9 cellular contexts compared by ENCODE assay signal in genomic region chr16:81469183-81469677, GRCh38. TPM values are rescaled to one million over a fixed set of nuclear protein-coding genes. Genes with fewer than 3 reads are reported as not detected.
DNase-seq lines count a peak whose midpoint lies in the region; ATAC-seq, FAIRE-seq and TF ChIP-seq lines count a peak whose summit lies in the region.
"Had no signal": no experiment of that assay in that cellular context is flagged by ENCODE, and none has a peak within 500 bp of the region (broad histone marks: within the 10 kb centered on the region; RNA-seq: fewer than 3 reads in every experiment).

No MANE protein-coding gene starts in this region.

- H3K4me1 Mint-ChIP-seq in activated B cell treated with CpG ODN at 0.5 μM for 24 hours (peaks cover 84% of the 10 kb centered on the region), HFFc6 (ENCODE audit: low read depth) (peaks cover 53% of the 10 kb centered on the region)

- peak overlapping the region; percentile 66 for H3K4me3 Mint-ChIP-seq in activated B cell treated with CpG ODN at 0.5 μM for 24 hours
- no peak overlapping the region for H3K4me3 Mint-ChIP-seq in HFFc6

- intact Hi-C loops in left ventricle myocardium inferior (cut with micrococcal nuclease) (no loop called here), activated B cell treated with CpG ODN at 0.5 μM for 24 hours (cut with micrococcal nuclease) (no loop called here), HepG2 (cut with micrococcal nuclease; ENCODE audit: unreplicated experiment) (no loop called here), upper lobe of right lung (cut with DNase I) (no loop called here)

- no peak overlapping the region for H2AFZ ChIP-seq in HepG2 (ENCODE audit: low read length)

- CTCF ChIA-PET in activated B cell treated with CpG ODN at 0.5 μM for 24 hours (lab: Charles Lee), result interaction anchor here (0.6 to 1.7 kb wide), 4 partner anchors 9 to 43 kb away, joined by 3 to 6 read pairs (median 4); no protein-coding TSS in a partner anchor
- CTCF ChIA-PET in HepG2 (lab: Yijun Ruan, JAX; ENCODE audit: low intra/inter-chr PET ratio, low total read pairs), result no interaction called here

- no peak overlapping the region for H3K4me3 ChIP-seq in cardiac muscle cell
- H3K4me3 ChIP-seq in left ventricle myocardium inferior, result no peak overlapping the region
- no peak overlapping the region for H3K4me3 ChIP-seq in HepG2 (replicated peaks in 1 of 3; ENCODE audit: insufficient read depth in 1 of 3, low read depth in 2 of 3, low read length in 3 of 3)
- H3K4me3 ChIP-seq in upper lobe of right lung, result no peak overlapping the region
- no peak overlapping the region for H3K4me3 ChIP-seq in HAP-1

- H3K4me1 ChIP-seq in cardiac muscle cell (ENCODE audit: low read depth), result peaks cover 11% of the 10 kb centered on the region
- H3K4me1 ChIP-seq in left ventricle myocardium inferior, result peaks cover 51% of the 10 kb centered on the region
- H3K4me1 ChIP-seq in HepG2 (ENCODE audit: insufficient read depth, low read length), result peaks cover 92% of the 10 kb centered on the region
- peaks cover 71% of the 10 kb centered on the region for H3K4me1 ChIP-seq in upper lobe of right lung
- H3K4me1 ChIP-seq in HAP-1, result peaks cover 3% of the 10 kb centered on the region; the same call in 1 of the 2 replicates

- ATAC-seq in activated B cell treated with CpG ODN at 0.5 μM for 24 hours (ENCODE audit: low read depth), result peak; percentile 11
- no peak for ATAC-seq in HepG2
- ATAC-seq in upper lobe of right lung, result no peak
- no peak for ATAC-seq in HG03280 (IDR thresholded peaks at IDR 0.05; ENCODE audit: unreplicated experiment)

- H3K9me3 Mint-ChIP-seq in activated B cell treated with CpG ODN at 0.5 μM for 24 hours (no peaks in the 10 kb centered on the region), HFFc6 (no peaks in the 10 kb centered on the region)

- no peak for DNase-seq in cardiac muscle cell (ENCODE audit: low read depth in 1 of 2, low spot score in 1 of 2)
- no peak for DNase-seq in left ventricle myocardium inferior
- DNase-seq in activated B cell treated with CpG ODN at 0.5 μM for 24 hours, result no peak
- DNase-seq in HepG2 (ENCODE audit: low spot score), result no peak
- no peak for DNase-seq in upper lobe of right lung
- no peak for DNase-seq in HFFc6
- DNase-seq in HAP-1 (ENCODE audit: low spot score in 2 of 2), result no peak
- DNase-seq: NCI-H510A treated with DMSO at 0.1 percent for 48 hours had no signal

- peaks cover 99% of the 10 kb centered on the region for H3K79me2 ChIP-seq in HepG2 (ENCODE audit: insufficient read depth, low read length)

- BruUV-seq in HepG2 (replicated peaks; lab: Mats Ljungman, UMichigan), result no TSS peak

- no peak overlapping the region for H3K9ac ChIP-seq in HepG2 (ENCODE audit: insufficient read depth, low read depth, low read length)

- H3K36me3 ChIP-seq in cardiac muscle cell (no peaks in the 10 kb centered on the region), left ventricle myocardium inferior (peaks cover 3% of the 10 kb centered on the region), HepG2 (replicated peaks in 1 of 2; ENCODE audit: control insufficient read depth in 1 of 2, insufficient read depth in 2 of 2, low read length in 2 of 2) (peaks cover 16 to 40% of the 10 kb centered on the region in 2 experiments; a peak in 4 of 5 replicates), upper lobe of right lung (no peaks in the 10 kb centered on the region), HAP-1 (replicated peaks) (peaks cover 11% of the 10 kb centered on the region)

- TF ChIP-seq EP300 in HepG2 (IDR thresholded peaks at IDR 0.05; ENCODE audit: low read depth in 2 of 2, low read length in 2 of 2), result no peak
- no peak for TF ChIP-seq EP300 in HepG2 (CRISPR knock-in tag; IDR thresholded peaks at IDR 0.05; ENCODE audit: borderline replicate concordance)

- WGBS in HepG2 (ENCODE audit: low lambda C conversion rate), result 84% methylated on average over 4 of the region's 4 CpGs

- H3K9me3 ChIP-seq in cardiac muscle cell (ENCODE audit: low read depth) (no peaks in the 10 kb centered on the region), left ventricle myocardium inferior (replicated peaks) (no peaks in the 10 kb centered on the region), HepG2 (ENCODE audit: low read length) (no peaks in the 10 kb centered on the region), upper lobe of right lung (no peaks in the 10 kb centered on the region), HAP-1 (no peaks in the 10 kb centered on the region)

- H3K27ac Mint-ChIP-seq in activated B cell treated with CpG ODN at 0.5 μM for 24 hours (peak overlapping the region; percentile 84), HFFc6 (no peak overlapping the region; the same call in 1 of the 2 replicates)

- TF ChIP-seq POLR2A in HepG2 (IDR thresholded peaks at IDR 0.05; ENCODE audit: insufficient read depth in 1 of 2, low read depth in 2 of 2, low read length in 2 of 2), result no peak

- peak overlapping the region; percentile 81 for H3K27ac ChIP-seq in cardiac muscle cell
- H3K27ac ChIP-seq in left ventricle myocardium inferior (replicated peaks), result no peak overlapping the region
- no peak overlapping the region for H3K27ac ChIP-seq in HepG2 (ENCODE audit: extremely low read length, insufficient read depth, low read length)
- peak overlapping the region; percentile 53 for H3K27ac ChIP-seq in upper lobe of right lung

- FAIRE-seq in HepG2 (lab: Jason Lieb, UNC), result no peak

- H3K36me3 Mint-ChIP-seq in activated B cell treated with CpG ODN at 0.5 μM for 24 hours (ENCODE audit: low read depth) (peaks cover 19% of the 10 kb centered on the region), HFFc6 (ENCODE audit: low read depth) (peaks cover 4% of the 10 kb centered on the region; the same call in 1 of the 2 replicates)

- no peak for TF ChIP-seq RAD21 in HepG2 (CRISPR knock-in tag; IDR thresholded peaks at IDR 0.05)

- H3K27me3 Mint-ChIP-seq in activated B cell treated with CpG ODN at 0.5 μM for 24 hours (no peaks in the 10 kb centered on the region), HFFc6 (ENCODE audit: insufficient read depth) (no peaks in the 10 kb centered on the region; the same call in none of the 2 replicates)

- H4K20me1 ChIP-seq in HepG2 (ENCODE audit: insufficient read depth, low read length), result peaks cover 99% of the 10 kb centered on the region

- H3K4me2 ChIP-seq in HepG2 (ENCODE audit: low read depth, low read length), result no peak overlapping the region

- TF ChIP-seq CTCF in cardiac muscle cell (IDR thresholded peaks at IDR 0.05; ENCODE audit: low read depth, low read length) (no peak), left ventricle myocardium inferior (IDR thresholded peaks at IDR 0.05; ENCODE audit: borderline replicate concordance) (no peak), activated B cell treated with CpG ODN at 0.5 μM for 24 hours (IDR thresholded peaks at IDR 0.05) (no peak), HepG2 (CRISPR knock-in tag; IDR thresholded peaks at IDR 0.05) (no peak), upper lobe of right lung (IDR thresholded peaks at IDR 0.05) (no peak), HFFc6 (IDR thresholded peaks at IDR 0.05) (no peak)

- H3K27me3 ChIP-seq in cardiac muscle cell, result no peaks in the 10 kb centered on the region
- no peaks in the 10 kb centered on the region for H3K27me3 ChIP-seq in left ventricle myocardium inferior (ENCODE audit: low read depth)
- H3K27me3 ChIP-seq in HepG2 (ENCODE audit: control insufficient read depth in 1 of 2, insufficient read depth in 2 of 2, low read length in 2 of 2), result no peaks in the 10 kb centered on the region
- H3K27me3 ChIP-seq in upper lobe of right lung, result no peaks in the 10 kb centered on the region
- H3K27me3 ChIP-seq in HAP-1 (ENCODE audit: low read depth), result no peaks in the 10 kb centered on the region

- in situ Hi-C loops in HepG2 (cut with HindIII; ENCODE audit: extremely low pct_ligation_motif_present, low pct_unique_long_range_greater_than_20kb) (no loop called here), HAP-1 (cut with MboI; ENCODE audit: low sequenced_read_pairs) (no loop called here)

- POLR2A ChIA-PET in activated B cell treated with CpG ODN at 0.5 μM for 24 hours (lab: Charles Lee), result interaction anchor here (0.6 to 3.1 kb wide), 8 partner anchors 10 to 702 kb away, joined by 3 to 82 read pairs (median 8); no protein-coding TSS in a partner anchor
- POLR2A ChIA-PET in HepG2 (lab: Yijun Ruan, JAX), result no interaction called here

RNA-seq across cellular contexts. Expression of gene CMIP, which starts 24.6 kb away (rescaled TPM):
- total RNA-seq in cardiac muscle cell (16.6 and 22.2 TPM in 2 replicates), left ventricle myocardium inferior (11.2 TPM), activated B cell treated with CpG ODN at 0.5 μM for 24 hours (62.4 and 76.3 TPM in 2 replicates), HepG2 (2016; rRNA removed; fragmentation: Illumina TruSeq; extraction: Trizol) (10.9 and 21.7 TPM in 2 replicates), upper lobe of right lung (73.8 TPM)
- polyA plus RNA-seq in cardiac muscle cell (1.6 and 1.8 TPM in 2 replicates), HepG2 (2011; rRNA removed) (18.1 and 22.0 TPM in 2 replicates)
- total RNA-seq in HepG2 (2016; cell fraction: cytosol; rRNA removed; fragmentation: Illumina TruSeq; extraction: Trizol; ENCODE audit: low read depth), result 3.5 and 4.6 TPM in 2 replicates
- total RNA-seq in HepG2 (2016; cell fraction: insoluble cytoplasmic fraction; rRNA removed; fragmentation: Illumina TruSeq; extraction: Trizol), result 11.5 and 15.7 TPM in 2 replicates
- total RNA-seq in HepG2 (2016; cell fraction: membrane; rRNA removed; fragmentation: Illumina TruSeq; extraction: Trizol), result 13.0 and 15.9 TPM in 2 replicates
- total RNA-seq in HepG2 (2016; cell fraction: nucleus; rRNA removed; fragmentation: Illumina TruSeq; extraction: Trizol), result 23.3 and 29.3 TPM in 2 replicates
- polyA plus RNA-seq in HepG2 (2011; cell fraction: cytosol; rRNA removed), result 17.3 and 20.7 TPM in 2 replicates
- 77.4 and 83.2 TPM in 2 replicates for polyA plus RNA-seq in HepG2 (2011; cell fraction: nucleus; rRNA removed)
- polyA plus RNA-seq in HepG2 (2012), result 74.4 and 83.5 TPM in 2 replicates
- 3.4 and 3.8 TPM in 2 replicates for polyA plus RNA-seq in HepG2 (2016; cell fraction: cytosol; fragmentation: Illumina TruSeq; extraction: Trizol; ENCODE audit: low read depth)
- 29.7 and 48.6 TPM in 2 replicates for polyA plus RNA-seq in HepG2 (2016; cell fraction: insoluble cytoplasmic fraction; fragmentation: Illumina TruSeq; extraction: Trizol; ENCODE audit: low read depth)
- polyA plus RNA-seq in HepG2 (2016; cell fraction: membrane; fragmentation: Illumina TruSeq; extraction: Trizol; ENCODE audit: low read depth), result 14.8 and 16.9 TPM in 2 replicates
- polyA plus RNA-seq in HepG2 (2016; cell fraction: nucleus; fragmentation: Illumina TruSeq; extraction: Trizol; ENCODE audit: insufficient read depth, low read depth), result 51.1 and 51.2 TPM in 2 replicates
- 16.6 and 71.5 TPM in 2 replicates for polyA minus RNA-seq in HepG2 (2011; rRNA and poly(A)+ RNA removed; ENCODE audit: low replicate concordance)
- 60.8 and 68.8 TPM in 2 replicates for polyA minus RNA-seq in HepG2 (2011; cell fraction: cytosol; rRNA and poly(A)+ RNA removed)
- 61.9 and 63.1 TPM in 2 replicates for polyA minus RNA-seq in HepG2 (2011; cell fraction: nucleus; rRNA and poly(A)+ RNA removed)
- total RNA-seq in HFFc6 (2021; fragmentation: NEBNext Ultra II Directional; extraction: Animal tissue kit (Norgen Biotek cat#: 25700)), result 10 to 100 TPM; 35.9 to 48.0 (median 43.5) TPM

Comparison
In these comparisons a context has a peak if more than half of its experiments do, and no peak if none do; other contexts are left out.
1. H3K27ac ChIP-seq: peak in cardiac muscle cell (single experiment) and upper lobe of right lung (single experiment); none in left ventricle myocardium inferior (single experiment) and HepG2 (single experiment).